Comparison of ENCODE assay signal across 9 cellular contexts in the genomic region with DNA sequence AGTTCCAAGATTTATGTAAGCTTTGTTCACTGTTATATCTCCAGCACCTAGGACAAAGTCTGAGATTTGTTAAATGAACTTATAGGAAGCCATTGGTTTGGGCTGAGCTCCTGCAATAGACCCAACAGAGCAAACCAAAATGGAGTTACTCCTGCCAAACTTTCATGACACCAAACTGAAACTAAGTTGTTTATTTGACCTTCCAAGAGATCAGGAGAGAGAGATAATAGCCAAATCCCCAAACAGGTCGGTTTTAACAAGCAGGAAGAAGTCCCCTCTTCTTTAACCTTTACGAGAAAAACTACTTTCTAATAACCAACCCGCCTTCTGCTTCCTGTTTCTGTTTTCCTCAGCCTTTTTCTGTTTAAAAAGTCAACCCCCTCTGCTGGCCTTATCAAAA. TPM values are rescaled to one million over a fixed set of nuclear protein-coding genes. Genes with fewer than 3 reads are reported as not detected.
A peak's percentile ranks its signal among the peaks of the same experiment; 100 is the strongest.
DNase-seq lines count a peak whose midpoint lies in the region; ATAC-seq and TF ChIP-seq lines count a peak whose summit lies in the region.
"Had no signal": no experiment of that assay in that cellular context is flagged by ENCODE, and none has a peak within 500 bp of the region (broad histone marks: within the 10 kb centered on the region; RNA-seq: fewer than 3 reads in every experiment).

No MANE protein-coding gene starts in this region.

- no peak overlapping the region for H3K4me3 ChIP-seq in spleen

- H3K4me1 Mint-ChIP-seq in activated naive CD8-positive, alpha-beta T cell (ENCODE audit: low read depth) = peaks cover 30% of the 10 kb centered on the region

- intact Hi-C loops in spleen (cut with DNase I; ENCODE audit: low total_unique reads) = no loop called here

- H3K36me3 Mint-ChIP-seq in activated naive CD8-positive, alpha-beta T cell = no peaks in the 10 kb centered on the region

- H3K27me3 ChIP-seq in spleen (replicated peaks in 1 of 7) = no peaks in the 10 kb centered on the region

- TF ChIP-seq CTCF in spleen (IDR thresholded peaks at IDR 0.05 in 8 of 11, conservative IDR thresholded peaks at IDR 0.05 in 3 of 11) = peak in 1 of 11 experiments; percentile 16

- H3K9me3 ChIP-seq in spleen = no peaks in the 10 kb centered on the region

- peak; percentile 1 for DNase-seq in activated CD8-positive, alpha-beta memory T cell treated with anti-CD3 and anti-CD28 coated beads for 24 hours
- no peak for DNase-seq in activated CD8-positive, alpha-beta memory T cell treated with anti-CD3 and anti-CD28 coated beads, Interleukin-2, amount 50 U/mL, for 4 hours
- DNase-seq in spleen (no peak), DMS153 treated with DMSO at 0.1 percent for 48 hours (lab: John Stamatoyannopoulos, UW; ENCODE audit: unreplicated experiment) (no peak)
- no peak for DNase-seq in stimulated activated CD4-positive, alpha-beta T cell treated with anti-CD3 and anti-CD28 coated beads, Interleukin-4, amount 100 ng/mL, for 1 hour

- H3K27ac Mint-ChIP-seq in activated naive CD8-positive, alpha-beta T cell = peak overlapping the region; percentile 67

- peak overlapping the region; percentile 15 for H3K4me3 Mint-ChIP-seq in activated naive CD8-positive, alpha-beta T cell

- H3K36me3 ChIP-seq in spleen = no peaks in the 10 kb centered on the region

- peak; percentile 39 for ATAC-seq in HG03039 (IDR thresholded peaks at IDR 0.05; ENCODE audit: unreplicated experiment)
- no peak for ATAC-seq in GM21390 (IDR thresholded peaks at IDR 0.05; ENCODE audit: unreplicated experiment)

- no peaks in the 10 kb centered on the region for H3K9me3 Mint-ChIP-seq in activated naive CD8-positive, alpha-beta T cell (ENCODE audit: low read depth)

- TF ChIP-seq POLR2A in spleen (IDR thresholded peaks at IDR 0.05) = no peak

- 14 to 21% (median 15%) methylated on average over 3 of the region's 3 CpGs for WGBS in spleen, 5 donors

- no peaks in the 10 kb centered on the region for H3K27me3 Mint-ChIP-seq in activated naive CD8-positive, alpha-beta T cell

- H3K4me1 ChIP-seq in spleen = peaks cover 0 to 24% (median 15%) of the 10 kb centered on the region in 6 donors

- H3K27ac ChIP-seq in spleen = peak overlapping the region in 5 of 8 donors; percentile 52 to 67 (median 60)
- H3K27ac ChIP-seq: epithelial cell of prostate had no signal

RNA-seq across cellular contexts. Expression of a gene that starts 54.9 kb away (rescaled TPM):
- not detected for total RNA-seq in spleen
- polyA plus RNA-seq in spleen = not detected
